In genomic region chr11:11948242-11948947, GRCh38 we compare ENCODE assay signal across 23 cellular contexts.
DNase-seq lines count a peak whose midpoint lies in the region; ATAC-seq and TF ChIP-seq lines count a peak whose summit lies in the region.
"Had no signal": no experiment of that assay in that cellular context is flagged by ENCODE, and none has a peak within 500 bp of the region (broad histone marks: within the 10 kb centered on the region; RNA-seq: fewer than 3 reads in every experiment).

No MANE protein-coding gene starts in this region.

- TF ChIP-seq CTCF in brain (conservative IDR thresholded peaks at IDR 0.05), result no peak
- no peak for TF ChIP-seq CTCF in hepatocyte (IDR thresholded peaks at IDR 0.05; ENCODE audit: poor library complexity)
- no peak for TF ChIP-seq CTCF in psoas muscle (IDR thresholded peaks at IDR 0.05)

- H3K9me3 Mint-ChIP-seq in activated naive CD4-positive, alpha-beta T cell treated with anti-CD3 and anti-CD28 coated beads, Interleukin-2, amount 50 U/mL, for 24 hours, result no peaks in the 10 kb centered on the region
- no peaks in the 10 kb centered on the region for H3K9me3 Mint-ChIP-seq in activated naive CD4-positive, alpha-beta T cell treated with anti-CD3 and anti-CD28 coated beads for 36 hours
- no peaks in the 10 kb centered on the region for H3K9me3 Mint-ChIP-seq in brain
- H3K9me3 Mint-ChIP-seq: natural killer cell treated with Interleukin-12 subunit alpha and Interleukin-12 subunit beta and Interleukin-15 and Interleukin-18, amount 100 ng/mL, for 72 hours had no signal

- H3K36me3 ChIP-seq in hepatocyte (replicated peaks; ENCODE audit: insufficient read depth, low read depth), result peaks cover 4% of the 10 kb centered on the region
- H3K36me3 ChIP-seq in psoas muscle (ENCODE audit: insufficient read depth in 1 of 2, low read depth in 1 of 2), result peaks cover 5 to 79% of the 10 kb centered on the region in 2 donors
- H3K36me3 ChIP-seq: colonic mucosa had no signal

- H3K27ac ChIP-seq in hepatocyte (peak overlapping the region; percentile 53), psoas muscle (peak overlapping the region; percentile 11)
- H3K27ac ChIP-seq: colonic mucosa, esophagus squamous epithelium, KMS-11, left lung had no signal

- H3K9me2 ChIP-seq in hepatocyte (replicated peaks; ENCODE audit: insufficient read depth), result no peaks in the 10 kb centered on the region

- H3K9me3 ChIP-seq in hepatocyte (ENCODE audit: low read depth) (no peaks in the 10 kb centered on the region), psoas muscle (no peaks in the 10 kb centered on the region)
- H3K9me3 ChIP-seq: colonic mucosa, esophagus squamous epithelium, left lung had no signal

- no peak overlapping the region for H2AFZ ChIP-seq in hepatocyte

- no peak for TF ChIP-seq POLR2A in GM18505 (IDR thresholded peaks at IDR 0.05; ENCODE audit: borderline replicate concordance, extremely low read depth, insufficient read depth, insufficient read length)

- no peak overlapping the region for H3K4me3 Mint-ChIP-seq in activated naive CD4-positive, alpha-beta T cell treated with anti-CD3 and anti-CD28 coated beads, Interleukin-2, amount 50 U/mL, for 24 hours
- no peak overlapping the region for H3K4me3 Mint-ChIP-seq in activated naive CD4-positive, alpha-beta T cell treated with anti-CD3 and anti-CD28 coated beads for 36 hours
- H3K4me3 Mint-ChIP-seq in brain, result no peak overlapping the region
- H3K4me3 Mint-ChIP-seq: natural killer cell treated with Interleukin-12 subunit alpha and Interleukin-12 subunit beta and Interleukin-15 and Interleukin-18, amount 100 ng/mL, for 72 hours had no signal

- ATAC-seq in psoas muscle (peak in 3 of 4 donors; percentile 38 to 58 (median 39)), GM18498 (IDR thresholded peaks at IDR 0.05; ENCODE audit: unreplicated experiment) (no peak), GM18505 (IDR thresholded peaks at IDR 0.05; ENCODE audit: unreplicated experiment) (no peak), HG03097 (IDR thresholded peaks at IDR 0.05; ENCODE audit: low FRiP score, unreplicated experiment) (no peak)
- ATAC-seq: left lung; natural killer cell treated with Interleukin-12 subunit alpha and Interleukin-12 subunit beta and Interleukin-15 and Interleukin-18, amount 100 ng/mL, for 72 hours; SK-N-SH treated with all-trans-retinoic acid at 6 μM for 48 hours had no signal

- intact Hi-C loops in activated naive CD4-positive, alpha-beta T cell treated with anti-CD3 and anti-CD28 coated beads for 36 hours (cut with micrococcal nuclease), result no loop called here
- intact Hi-C loops in psoas muscle (cut with DNase I), result loop anchor here in 1 of 2 donors (10.0 kb wide), 1 partner anchor 64 kb away; no protein-coding TSS in a partner anchor

- no peaks in the 10 kb centered on the region for H3K27me3 Mint-ChIP-seq in activated naive CD4-positive, alpha-beta T cell treated with anti-CD3 and anti-CD28 coated beads, Interleukin-2, amount 50 U/mL, for 24 hours
- no peaks in the 10 kb centered on the region for H3K27me3 Mint-ChIP-seq in activated naive CD4-positive, alpha-beta T cell treated with anti-CD3 and anti-CD28 coated beads for 36 hours (ENCODE audit: low read depth)
- no peaks in the 10 kb centered on the region for H3K27me3 Mint-ChIP-seq in brain
- H3K27me3 Mint-ChIP-seq: natural killer cell treated with Interleukin-12 subunit alpha and Interleukin-12 subunit beta and Interleukin-15 and Interleukin-18, amount 100 ng/mL, for 72 hours had no signal

- H3K79me2 ChIP-seq in hepatocyte, result no peaks in the 10 kb centered on the region

- H3K4me2 ChIP-seq in hepatocyte, result no peak overlapping the region
- H3K4me2 ChIP-seq: KMS-11 had no signal

- DNase-seq in activated naive CD4-positive, alpha-beta T cell treated with anti-CD3 and anti-CD28 coated beads for 36 hours, result no peak
- peak; percentile 32 for DNase-seq in hepatocyte (ENCODE audit: low spot score)
- no peak for DNase-seq in psoas muscle
- DNase-seq: activated naive CD4-positive, alpha-beta T cell; colonic mucosa; DMS53; esophagus squamous epithelium; hypothalamus; left lung; midbrain; NCI-H1694; retina; stimulated activated CD4-positive, alpha-beta T cell treated with anti-CD3 and anti-CD28 coated beads, Interleukin-2, amount 100 ng/mL, for 24 hours; T-helper 2 cell; trophoblast cell had no signal

- H3K27me3 ChIP-seq in hepatocyte (no peaks in the 10 kb centered on the region), psoas muscle (ENCODE audit: insufficient read depth in 3 of 3, low read length in 2 of 3) (no peaks in the 10 kb centered on the region)
- H3K27me3 ChIP-seq: colonic mucosa, esophagus squamous epithelium, left lung had no signal

- no peaks in the 10 kb centered on the region for H4K20me1 ChIP-seq in hepatocyte (ENCODE audit: insufficient read depth, poor library complexity, severe bottlenecking)

- peak overlapping the region; percentile 31 for H3K27ac Mint-ChIP-seq in activated naive CD4-positive, alpha-beta T cell treated with anti-CD3 and anti-CD28 coated beads, Interleukin-2, amount 50 U/mL, for 24 hours
- H3K27ac Mint-ChIP-seq in activated naive CD4-positive, alpha-beta T cell treated with anti-CD3 and anti-CD28 coated beads for 36 hours, result no peak overlapping the region
- H3K27ac Mint-ChIP-seq in brain, result peak overlapping the region in 3 of 5 experiments; percentile 40 to 67 (median 51)
- H3K27ac Mint-ChIP-seq: natural killer cell treated with Interleukin-12 subunit alpha and Interleukin-12 subunit beta and Interleukin-15 and Interleukin-18, amount 100 ng/mL, for 72 hours had no signal

- H3K36me3 Mint-ChIP-seq in activated naive CD4-positive, alpha-beta T cell treated with anti-CD3 and anti-CD28 coated beads, Interleukin-2, amount 50 U/mL, for 24 hours, result peaks cover 12% of the 10 kb centered on the region
- peaks cover 6% of the 10 kb centered on the region for H3K36me3 Mint-ChIP-seq in activated naive CD4-positive, alpha-beta T cell treated with anti-CD3 and anti-CD28 coated beads for 36 hours (ENCODE audit: low read depth)
- H3K36me3 Mint-ChIP-seq in brain, result peaks cover 84% of the 10 kb centered on the region

- no peak overlapping the region for H3K4me3 ChIP-seq in hepatocyte
- H3K4me3 ChIP-seq in psoas muscle, result no peak overlapping the region
- H3K4me3 ChIP-seq: colonic mucosa, esophagus squamous epithelium, left lung had no signal

- CTCF ChIA-PET in activated naive CD4-positive, alpha-beta T cell treated with anti-CD3 and anti-CD28 coated beads for 36 hours (lab: Charles Lee), result interaction anchor here (0.7 to 1.3 kb wide), 3 partner anchors 13 to 686 kb away, joined by 3 to 5 read pairs (median 3); no protein-coding TSS in a partner anchor

- 66% methylated on average over 2 of the region's 2 CpGs for WGBS in hepatocyte (ENCODE audit: low lambda C conversion rate, missing lambda C conversion rate)
- WGBS in psoas muscle, 3 donors, result 93 to 95% (median 95%) methylated on average over 2 of the region's 2 CpGs

- no peaks in the 10 kb centered on the region for H3K4me1 Mint-ChIP-seq in activated naive CD4-positive, alpha-beta T cell treated with anti-CD3 and anti-CD28 coated beads, Interleukin-2, amount 50 U/mL, for 24 hours
- H3K4me1 Mint-ChIP-seq in activated naive CD4-positive, alpha-beta T cell treated with anti-CD3 and anti-CD28 coated beads for 36 hours (ENCODE audit: low read depth), result no peaks in the 10 kb centered on the region
- peaks cover 12% of the 10 kb centered on the region for H3K4me1 Mint-ChIP-seq in brain

- peaks cover 19% of the 10 kb centered on the region for H3K4me1 ChIP-seq in hepatocyte (ENCODE audit: insufficient read depth)
- peaks cover 10% of the 10 kb centered on the region for H3K4me1 ChIP-seq in psoas muscle
- H3K4me1 ChIP-seq: colonic mucosa, left lung had no signal

Comparison
In these comparisons a context has a peak if more than half of its experiments do, and no peak if none do; other contexts are left out.
1. ATAC-seq: peak in psoas muscle (3 of 4); none in GM18498 (single experiment), GM18505 (single experiment) and HG03097 (single experiment).